9 cellular contexts compared by ENCODE assay signal in the genomic region with DNA sequence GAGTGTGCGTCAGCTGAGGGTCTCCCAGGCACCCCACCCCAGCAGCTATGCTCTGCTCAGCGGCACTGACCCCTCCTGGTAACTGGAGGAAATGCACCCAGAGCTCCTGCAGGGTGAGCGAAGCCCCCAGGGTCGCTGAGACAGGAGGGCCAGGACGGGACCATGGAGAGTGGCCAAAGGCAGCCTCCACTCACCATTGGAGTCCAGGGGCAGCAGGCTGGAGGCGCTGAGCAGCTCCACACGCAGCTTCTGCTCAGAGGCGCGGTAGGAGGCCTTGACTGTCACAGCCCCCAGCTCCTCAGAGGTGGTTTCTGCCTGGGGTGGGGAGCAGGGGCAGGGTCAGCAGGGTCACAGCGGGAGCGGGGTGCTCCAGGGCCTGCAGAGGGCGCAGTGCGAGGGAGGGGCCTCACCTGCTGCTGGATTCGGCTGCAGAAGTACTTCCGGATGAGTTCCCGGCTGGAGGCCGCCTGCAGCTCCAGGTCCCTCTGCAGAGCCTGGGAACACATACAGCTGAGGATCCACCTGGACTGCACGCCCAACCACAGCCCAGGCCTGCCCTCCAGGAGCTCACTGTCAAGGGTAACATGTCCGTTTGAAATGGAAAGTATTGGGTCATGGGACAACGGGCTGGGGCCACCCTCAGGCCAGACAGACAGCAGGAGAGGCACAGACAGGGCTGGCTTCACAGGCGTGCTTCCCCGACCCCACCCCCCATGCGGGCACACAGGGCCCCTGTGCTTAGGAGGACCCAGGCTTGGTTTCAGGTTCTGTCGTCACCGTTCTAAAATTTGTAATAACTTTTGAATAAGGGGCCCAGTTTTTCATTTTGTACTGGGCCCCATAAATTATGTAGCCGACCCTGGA. TPM values are rescaled to one million over a fixed set of nuclear protein-coding genes. Genes with fewer than 3 reads are reported as not detected.
DNase-seq lines count a peak whose midpoint lies in the region; TF ChIP-seq lines count a peak whose summit lies in the region.
"Had no signal": no experiment of that assay in that cellular context is flagged by ENCODE, and none has a peak within 500 bp of the region (broad histone marks: within the 10 kb centered on the region; RNA-seq: fewer than 3 reads in every experiment).

No MANE protein-coding gene starts in this region.

- BruUV-seq in PC-9 (replicated peaks; lab: Mats Ljungman, UMichigan), result no TSS peak

- TF ChIP-seq CTCF in PC-9 (conservative IDR thresholded peaks at IDR 0.05) (peak; percentile 65; the same call in 1 of the 2 replicates), colonic mucosa (IDR thresholded peaks at IDR 0.05) (peak; percentile 52), neural progenitor cell (IDR thresholded peaks at IDR 0.05) (peak; percentile 61)

- peaks cover 39% of the 10 kb centered on the region for H3K4me1 ChIP-seq in ES-I3 (ENCODE audit: insufficient read depth, low read length)
- no peaks in the 10 kb centered on the region for H3K4me1 ChIP-seq in PC-9 (replicated peaks; ENCODE audit: insufficient read depth)
- peaks cover 4% of the 10 kb centered on the region for H3K4me1 ChIP-seq in colonic mucosa
- H3K4me1 ChIP-seq in neural progenitor cell, result peaks cover 27% of the 10 kb centered on the region

- H3K4me3 Mint-ChIP-seq in neural progenitor cell, result no peak overlapping the region
- H3K4me3 Mint-ChIP-seq: stimulated activated naive CD8-positive, alpha-beta T cell treated with anti-CD3 and anti-CD28 coated beads, Interleukin-15, Interleukin-2, amounts not matched to agents 100 ng/mL and 50 ng/mL, for 24 hours had no signal

- H2AFZ ChIP-seq in PC-9, result no peak overlapping the region
- H2AFZ ChIP-seq in neural progenitor cell (replicated peaks), result no peak overlapping the region

- H3K36me3 Mint-ChIP-seq in neural progenitor cell, result peaks cover 1% of the 10 kb centered on the region

- no peak overlapping the region for H3K27ac Mint-ChIP-seq in neural progenitor cell
- H3K27ac Mint-ChIP-seq: stimulated activated naive CD8-positive, alpha-beta T cell treated with anti-CD3 and anti-CD28 coated beads, Interleukin-15, Interleukin-2, amounts not matched to agents 100 ng/mL and 50 ng/mL, for 24 hours had no signal

- peaks cover 28% of the 10 kb centered on the region; the same call in 1 of the 2 replicates for H3F3A ChIP-seq in PC-9 (ENCODE audit: insufficient read depth, low read depth)
- H3F3A ChIP-seq in neural progenitor cell (ENCODE audit: low read depth), result peaks cover 27% of the 10 kb centered on the region

- H3K4me3 ChIP-seq in PC-9, result no peak overlapping the region
- peak overlapping the region; percentile 4 for H3K4me3 ChIP-seq in colonic mucosa
- H3K4me3 ChIP-seq in neural progenitor cell, result no peak overlapping the region

- H3K27me3 ChIP-seq in PC-9 (ENCODE audit: insufficient read depth, low read depth) (no peaks in the 10 kb centered on the region), colonic mucosa (no peaks in the 10 kb centered on the region), neural progenitor cell (no peaks in the 10 kb centered on the region)

- no peaks in the 10 kb centered on the region for H3K79me2 ChIP-seq in PC-9 (ENCODE audit: low read depth)
- no peaks in the 10 kb centered on the region for H3K79me2 ChIP-seq in neural progenitor cell (ENCODE audit: low read depth)

- H3K4me2 ChIP-seq in PC-9 (no peak overlapping the region), neural progenitor cell (no peak overlapping the region)

- peaks cover 25% of the 10 kb centered on the region for H3K4me1 Mint-ChIP-seq in neural progenitor cell

- H3K27ac ChIP-seq in PC-9 (no peak overlapping the region), colonic mucosa (peak overlapping the region; percentile 33), neural progenitor cell (no peak overlapping the region)

- POLR2A ChIA-PET in PC-9 (lab: Charles Lee; ENCODE audit: unreplicated experiment), result interaction anchor here (0.6 kb wide), 1 partner anchor 64 kb away, joined by 4 read pairs; no protein-coding TSS in a partner anchor

- H3K9me3 Mint-ChIP-seq in neural progenitor cell, result no peaks in the 10 kb centered on the region
- H3K9me3 Mint-ChIP-seq: stimulated activated naive CD8-positive, alpha-beta T cell treated with anti-CD3 and anti-CD28 coated beads, Interleukin-15, Interleukin-2, amounts not matched to agents 100 ng/mL and 50 ng/mL, for 24 hours had no signal

- CTCF ChIA-PET in PC-9 (lab: Charles Lee), result interaction anchor here (0.5 kb wide), 1 partner anchor 48 kb away, joined by 4 read pairs; a partner anchor contains a TSS

- no peaks in the 10 kb centered on the region for H3K9me3 ChIP-seq in ES-I3 (ENCODE audit: control insufficient read depth, insufficient read depth, low read length)
- H3K9me3 ChIP-seq in PC-9 (ENCODE audit: insufficient read depth, low read depth), result no peaks in the 10 kb centered on the region
- no peaks in the 10 kb centered on the region for H3K9me3 ChIP-seq in colonic mucosa
- H3K9me3 ChIP-seq in neural progenitor cell (ENCODE audit: low read depth), result no peaks in the 10 kb centered on the region

- H3K27me3 Mint-ChIP-seq in neural progenitor cell (ENCODE audit: insufficient read depth, low read depth), result peaks cover 8% of the 10 kb centered on the region
- H3K27me3 Mint-ChIP-seq: stimulated activated naive CD8-positive, alpha-beta T cell treated with anti-CD3 and anti-CD28 coated beads, Interleukin-15, Interleukin-2, amounts not matched to agents 100 ng/mL and 50 ng/mL, for 24 hours had no signal

- H3K9ac ChIP-seq in ES-I3 (ENCODE audit: low read depth, low read length), result peak overlapping the region; percentile 31
- H3K9ac ChIP-seq in colonic mucosa (ENCODE audit: low read depth in 2 of 2, low read length in 2 of 2), result peak overlapping the region in 1 of 2 donors; percentile 71
- no peak overlapping the region for H3K9ac ChIP-seq in neural progenitor cell

- no peak for DNase-seq in PC-9
- peak; percentile 64 for DNase-seq in colonic mucosa
- peak; percentile 71 for DNase-seq in neural progenitor cell (ENCODE audit: low spot score)
- no peak for DNase-seq in activated CD4-positive, CD25-positive, alpha-beta regulatory T cell treated with anti-CD3 and anti-CD28 coated beads, Interleukin-2, amount 50 U/mL, for 72 hours
- DNase-seq in NCI-H146 (lab: John Stamatoyannopoulos, UW), result no peak
- DNase-seq in A172 (ENCODE audit: low spot score), result no peak
- no peak for DNase-seq in epidermal melanocyte (ENCODE audit: insufficient read length, low spot score)

- H3K9me2 ChIP-seq in PC-9 (ENCODE audit: insufficient read depth), result no peaks in the 10 kb centered on the region

- H3K36me3 ChIP-seq in ES-I3 (ENCODE audit: insufficient read depth, low read length), result no peaks in the 10 kb centered on the region
- H3K36me3 ChIP-seq in PC-9 (ENCODE audit: low read depth), result no peaks in the 10 kb centered on the region
- no peaks in the 10 kb centered on the region for H3K36me3 ChIP-seq in colonic mucosa
- H3K36me3 ChIP-seq in neural progenitor cell, result no peaks in the 10 kb centered on the region

- intact Hi-C loops in PC-9 (cut with micrococcal nuclease; ENCODE audit: unreplicated experiment), result no loop called here
- intact Hi-C loops in colonic mucosa (cut with DNase I), result no loop called here

- H4K20me1 ChIP-seq in PC-9 (ENCODE audit: insufficient read depth), result no peaks in the 10 kb centered on the region
- no peaks in the 10 kb centered on the region for H4K20me1 ChIP-seq in neural progenitor cell (ENCODE audit: low read depth)

RNA-seq across cellular contexts. Expression of a gene that starts 13.8 kb away (rescaled TPM):
- total RNA-seq in PC-9 (2021), result 94.4 and 108 TPM in 2 replicates
- total RNA-seq in colonic mucosa, result 10 to 100 TPM; 25.9 to 35.0 TPM
- total RNA-seq in neural progenitor cell (ENCODE audit: low replicate concordance), result 0.09 and 0.96 TPM in 2 replicates
- total RNA-seq in A172 (2014; rRNA removed; shearing (Covaris generic)), result 138 and 372 TPM in 2 replicates

RNA-seq across cellular contexts. Expression of a gene that starts 24.7 kb away (rescaled TPM):
- total RNA-seq in PC-9 (2021), result 114 and 159 TPM in 2 replicates
- 100 to 1,000 TPM in 1 of 2 donors, 10 to 100 TPM in 1; 69.8 to 102 TPM for total RNA-seq in colonic mucosa
- 20.9 and 23.8 TPM in 2 replicates for total RNA-seq in neural progenitor cell (ENCODE audit: low replicate concordance)
- total RNA-seq in A172 (2014; rRNA removed; shearing (Covaris generic)), result 68.5 and 70.0 TPM in 2 replicates

RNA-seq across cellular contexts. Expression of a gene that starts 45.8 kb away (rescaled TPM):
- total RNA-seq in PC-9 (2021) (25.3 and 27.8 TPM in 2 replicates), colonic mucosa (10 to 100 TPM; 18.4 to 26.0 TPM), neural progenitor cell (ENCODE audit: low replicate concordance) (38.5 and 43.0 TPM in 2 replicates)
- 52.7 and 64.4 TPM in 2 replicates for total RNA-seq in A172 (2014; rRNA removed; shearing (Covaris generic))

RNA-seq across cellular contexts. Expression of a gene that starts 48.0 kb away (rescaled TPM):
- total RNA-seq in PC-9 (2021) (46.1 and 48.3 TPM in 2 replicates), colonic mucosa (10 to 100 TPM; 33.7 to 71.5 TPM), neural progenitor cell (ENCODE audit: low replicate concordance) (0.90 and 1.3 TPM in 2 replicates)
- 159 and 173 TPM in 2 replicates for total RNA-seq in A172 (2014; rRNA removed; shearing (Covaris generic))

Comparison
In these comparisons a context has a peak if more than half of its experiments do, and no peak if none do; other contexts are left out.
1. DNase-seq: peak in colonic mucosa (single experiment) and neural progenitor cell (single experiment); none in PC-9 (0 of 2), activated CD4-positive, CD25-positive, alpha-beta regulatory T cell treated with anti-CD3 and anti-CD28 coated beads, Interleukin-2, amount 50 U/mL, for 72 hours (single experiment), NCI-H146 (single experiment), A172 (single experiment) and epidermal melanocyte (single experiment).
2. RNA of a gene that starts 13.8 kb away (total RNA-seq): 138 to 372 TPM in A172, 94.4 to 108 TPM in PC-9 and 25.9 to 35.0 TPM in colonic mucosa; 0.09 to 0.96 TPM in neural progenitor cell; every median in the first group is over 10 times any median in the second.
3. Peak in every context shown above with its lines, with median percentiles within 50 percentile points of each other: CTCF ChIP-seq.